In the genomic region with DNA sequence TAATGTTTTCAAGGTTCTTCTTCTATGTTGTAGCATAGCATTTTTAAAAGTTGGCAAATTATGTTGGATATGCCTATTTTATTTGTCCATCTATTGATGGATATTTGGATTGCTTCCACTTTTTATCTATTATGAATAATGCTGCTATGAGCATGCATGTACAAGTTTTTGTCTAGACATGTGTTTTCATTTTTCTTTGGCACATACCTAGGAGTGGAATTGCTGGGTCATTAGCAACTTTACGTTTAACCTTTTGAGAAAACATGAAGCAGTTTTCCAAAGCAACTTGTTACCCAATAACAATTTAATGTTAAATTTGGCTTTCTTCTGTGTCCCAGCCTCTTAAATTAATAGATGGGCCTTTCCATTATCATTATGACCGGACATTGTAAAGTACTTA, we compare ENCODE assay signal across 8 cellular contexts. TPM values are rescaled to one million over a fixed set of nuclear protein-coding genes. Genes with fewer than 3 reads are reported as not detected.
"Had no signal": no experiment of that assay in that cellular context is flagged by ENCODE, and none has a peak within 500 bp of the region (broad histone marks: within the 10 kb centered on the region; RNA-seq: fewer than 3 reads in every experiment).

No MANE protein-coding gene starts in this region.

- H3K9ac ChIP-seq: GM23248 had no signal

- H3K4me3 ChIP-seq: GM23248, HAP-1 had no signal

- DNase-seq: GM23248, GOT3, H7, HFFc6 had no signal

- H3K36me3 Mint-ChIP-seq: IgD-negative memory B cell had no signal

- H3K4me1 ChIP-seq: HAP-1 had no signal

- H3K27ac ChIP-seq: GM23248, HL-60 had no signal

- H3K4me3 Mint-ChIP-seq: HFFc6 had no signal

- H3K9me3 ChIP-seq: HAP-1 had no signal

- H3K9me3 Mint-ChIP-seq: HFFc6, IgD-negative memory B cell had no signal

- H3K27ac Mint-ChIP-seq: HFFc6, IgD-negative memory B cell had no signal

- H3K36me3 ChIP-seq: HAP-1 had no signal

RNA-seq across cellular contexts. Expression of a gene that starts 30.3 kb away (rescaled TPM):
- total RNA-seq: HepG2 had no signal
- polyA plus RNA-seq: GM23248 had no signal
